Comparison of ENCODE assay signal across 15 cellular contexts in genomic region chr11:122267602-122268001, GRCh38.
DNase-seq lines count a peak whose midpoint lies in the region; ATAC-seq and TF ChIP-seq lines count a peak whose summit lies in the region.
"Had no signal": no experiment of that assay in that cellular context is flagged by ENCODE, and none has a peak within 500 bp of the region (broad histone marks: within the 10 kb centered on the region; RNA-seq: fewer than 3 reads in every experiment).

No MANE protein-coding gene starts in this region.

- H3K4me3 ChIP-seq in fibroblast of pulmonary artery (replicated peaks; ENCODE audit: low read depth, low read length), result no peak overlapping the region
- H3K4me3 ChIP-seq in BE2C (ENCODE audit: low read depth, low read length), result no peak overlapping the region
- H3K4me3 ChIP-seq: heart left ventricle, right lobe of liver, thoracic aorta had no signal

- peak overlapping the region; percentile 12 for H3K27ac Mint-ChIP-seq in type B pancreatic cell
- H3K27ac Mint-ChIP-seq: activated CD4-positive, alpha-beta T cell treated with anti-CD3 and anti-CD28 coated beads, Interleukin-2, amount 10 ng/mL, durations not matched to agents 24 days and 14 days had no signal

- H3K4me1 Mint-ChIP-seq in type B pancreatic cell (ENCODE audit: unreplicated experiment), result peaks cover 31% of the 10 kb centered on the region
- H3K4me1 Mint-ChIP-seq: activated CD4-positive, alpha-beta T cell treated with anti-CD3 and anti-CD28 coated beads, Interleukin-2, amount 10 ng/mL, durations not matched to agents 24 days and 14 days had no signal

- no peak for DNase-seq in left cardiac atrium
- no peak for DNase-seq in Right ventricle myocardium superior
- peak; percentile 26 for DNase-seq in SW480 (ENCODE audit: low spot score)
- DNase-seq in fibroblast of pulmonary artery (ENCODE audit: low read depth), result peak; percentile 66
- no peak for DNase-seq in type B pancreatic cell (ENCODE audit: extremely low spot score, unreplicated experiment)
- DNase-seq in BE2C, result no peak
- DNase-seq in effector CD8-positive, alpha-beta T cell (lab: John Stamatoyannopoulos, UW), result no peak
- DNase-seq: activated CD4-positive, alpha-beta T cell treated with anti-CD3 and anti-CD28 coated beads, Interleukin-2, amount 10 ng/mL, durations not matched to agents 24 days and 14 days; cortex of kidney; GOT3; heart left ventricle; NCI-H510A treated with DMSO at 0.1 percent for 48 hours; right lobe of liver had no signal

- ATAC-seq in left cardiac atrium (peak; percentile 53 to 99), Right ventricle myocardium superior (ENCODE audit: poor library complexity) (no peak), HG02981 (IDR thresholded peaks at IDR 0.05; ENCODE audit: unreplicated experiment) (no peak)
- ATAC-seq: heart left ventricle had no signal

- H3K27me3 Mint-ChIP-seq in type B pancreatic cell, result no peaks in the 10 kb centered on the region
- H3K27me3 Mint-ChIP-seq: activated CD4-positive, alpha-beta T cell treated with anti-CD3 and anti-CD28 coated beads, Interleukin-2, amount 10 ng/mL, durations not matched to agents 24 days and 14 days had no signal

- H3K36me3 ChIP-seq in BE2C, result no peaks in the 10 kb centered on the region
- H3K36me3 ChIP-seq: heart left ventricle, right lobe of liver, thoracic aorta had no signal

- TF ChIP-seq CTCF in fibroblast of pulmonary artery (IDR thresholded peaks at IDR 0.05; ENCODE audit: low read length, missing control alignments) (no peak), type B pancreatic cell (conservative IDR thresholded peaks at IDR 0.05) (no peak), BE2C (IDR thresholded peaks at IDR 0.05; ENCODE audit: low read depth, low read length) (no peak)

- H3K4me3 Mint-ChIP-seq in type B pancreatic cell, result no peak overlapping the region
- H3K4me3 Mint-ChIP-seq: activated CD4-positive, alpha-beta T cell treated with anti-CD3 and anti-CD28 coated beads, Interleukin-2, amount 10 ng/mL, durations not matched to agents 24 days and 14 days had no signal

- no peaks in the 10 kb centered on the region for H3K27me3 ChIP-seq in BE2C
- H3K27me3 ChIP-seq: heart left ventricle, right lobe of liver had no signal

- H3K36me3 Mint-ChIP-seq in type B pancreatic cell, result peaks cover 12% of the 10 kb centered on the region

- H3K9me3 ChIP-seq in BE2C, result no peaks in the 10 kb centered on the region
- H3K9me3 ChIP-seq: heart left ventricle, right lobe of liver, thoracic aorta had no signal

- H3K9me3 Mint-ChIP-seq in type B pancreatic cell, result no peaks in the 10 kb centered on the region
- H3K9me3 Mint-ChIP-seq: activated CD4-positive, alpha-beta T cell treated with anti-CD3 and anti-CD28 coated beads, Interleukin-2, amount 10 ng/mL, durations not matched to agents 24 days and 14 days had no signal

- intact Hi-C loops in left cardiac atrium (cut with DNase I) (no loop called here), Right ventricle myocardium superior (cut with DNase I) (no loop called here)

- H3K4me1 ChIP-seq in BE2C, result no peaks in the 10 kb centered on the region
- H3K4me1 ChIP-seq: right lobe of liver had no signal

Comparison
In these comparisons a context has a peak if more than half of its experiments do, and no peak if none do; other contexts are left out.
1. ATAC-seq: peak in left cardiac atrium (2 of 2); none in Right ventricle myocardium superior (single experiment) and HG02981 (single experiment).
2. DNase-seq: peak in SW480 (single experiment) and fibroblast of pulmonary artery (single experiment); none in left cardiac atrium (single experiment), Right ventricle myocardium superior (single experiment), type B pancreatic cell (single experiment), BE2C (single experiment) and effector CD8-positive, alpha-beta T cell (single experiment).